ENCODE assay signal across 1 cellular context in genomic region chr1:31897534-31898100, GRCh38.
TF ChIP-seq lines count a peak whose summit lies in the region.

No MANE protein-coding gene starts in this region.

TF ChIP-seq in HEK293, 187 proteins besides CTCF, POLR2A, EP300 and RAD21 (continued from another document and continues in another):
- TF ChIP-seq TSHZ1 (tag by site-specific recombination; IDR thresholded peaks at IDR 0.05; ENCODE audit: borderline replicate concordance) (peak; percentile 69; the same call in 1 of the 2 replicates), BCL11B (tag by site-specific recombination; IDR thresholded peaks at IDR 0.05; ENCODE audit: low read depth) (no peak), KLF1 (tag by site-specific recombination; IDR thresholded peaks at IDR 0.05) (no peak), ZNF324 (tag by site-specific recombination; IDR thresholded peaks at IDR 0.05) (no peak), ZNF768 (tag by site-specific recombination; IDR thresholded peaks at IDR 0.05) (no peak), ZNF645 (tag by site-specific recombination; IDR thresholded peaks at IDR 0.05) (no peak), ZSCAN16 (tag by site-specific recombination; IDR thresholded peaks at IDR 0.05) (no peak), ZNF391 (tag by site-specific recombination; IDR thresholded peaks at IDR 0.05; ENCODE audit: borderline replicate concordance, low read depth) (no peak), ZSCAN30 (tag by site-specific recombination; IDR thresholded peaks at IDR 0.05) (peak; percentile 71), ZFP41 (tag by site-specific recombination; IDR thresholded peaks at IDR 0.05; ENCODE audit: borderline replicate concordance) (no peak), ATF2 (tag by site-specific recombination; IDR thresholded peaks at IDR 0.05; ENCODE audit: low read depth) (no peak), ZNF555 (tag by site-specific recombination; conservative IDR thresholded peaks at IDR 0.05) (no peak), ZNF777 (tag by site-specific recombination; IDR thresholded peaks at IDR 0.05; ENCODE audit: borderline replicate concordance) (no peak), ZNF18 (tag by site-specific recombination; IDR thresholded peaks at IDR 0.05) (no peak), SP7 (tag by site-specific recombination; IDR thresholded peaks at IDR 0.05) (peak; percentile 55; the same call in 1 of the 2 replicates), FEZF1 (tag by site-specific recombination; IDR thresholded peaks at IDR 0.05) (peak; percentile 80), ZNF394 (tag by site-specific recombination; IDR thresholded peaks at IDR 0.05; ENCODE audit: borderline replicate concordance) (no peak), ZNF629 (tag by site-specific recombination; IDR thresholded peaks at IDR 0.05) (peak; percentile 74), ZBTB17 (tag by site-specific recombination; IDR thresholded peaks at IDR 0.05) (peak; percentile 85), ZNF37A (tag by site-specific recombination; IDR thresholded peaks at IDR 0.05) (no peak), ZNF792 (tag by site-specific recombination; IDR thresholded peaks at IDR 0.05) (no peak), ZNF133 (tag by site-specific recombination; IDR thresholded peaks at IDR 0.05) (peak; percentile 92), PRDM10 (tag by site-specific recombination; IDR thresholded peaks at IDR 0.05) (no peak), ZNF132 (tag by site-specific recombination; IDR thresholded peaks at IDR 0.05; ENCODE audit: borderline replicate concordance) (no peak), ZNF416 (tag by site-specific recombination; IDR thresholded peaks at IDR 0.05) (no peak), ZNF580 (tag by site-specific recombination; IDR thresholded peaks at IDR 0.05) (no peak), ZBTB8A (tag by site-specific recombination; IDR thresholded peaks at IDR 0.05) (peak; percentile 60; the same call in 1 of the 2 replicates), ZBTB26 (tag by site-specific recombination; optimal IDR thresholded peaks at IDR 0.05) (no peak), ZNF747 (tag by site-specific recombination; IDR thresholded peaks at IDR 0.05) (no peak), ZNF423 (tag by site-specific recombination; IDR thresholded peaks at IDR 0.05) (peak; percentile 26; the same call in 1 of the 2 replicates), BCL11A (tag by site-specific recombination; IDR thresholded peaks at IDR 0.05; ENCODE audit: low read depth) (peak; percentile 36), ZNF341 (tag by site-specific recombination; IDR thresholded peaks at IDR 0.05; ENCODE audit: low read depth) (no peak), ZNF366 (tag by site-specific recombination; conservative IDR thresholded peaks at IDR 0.05) (peak; percentile 67), ZNF624 (tag by site-specific recombination; IDR thresholded peaks at IDR 0.05) (no peak)
- TF ChIP-seq, protein P1, sequence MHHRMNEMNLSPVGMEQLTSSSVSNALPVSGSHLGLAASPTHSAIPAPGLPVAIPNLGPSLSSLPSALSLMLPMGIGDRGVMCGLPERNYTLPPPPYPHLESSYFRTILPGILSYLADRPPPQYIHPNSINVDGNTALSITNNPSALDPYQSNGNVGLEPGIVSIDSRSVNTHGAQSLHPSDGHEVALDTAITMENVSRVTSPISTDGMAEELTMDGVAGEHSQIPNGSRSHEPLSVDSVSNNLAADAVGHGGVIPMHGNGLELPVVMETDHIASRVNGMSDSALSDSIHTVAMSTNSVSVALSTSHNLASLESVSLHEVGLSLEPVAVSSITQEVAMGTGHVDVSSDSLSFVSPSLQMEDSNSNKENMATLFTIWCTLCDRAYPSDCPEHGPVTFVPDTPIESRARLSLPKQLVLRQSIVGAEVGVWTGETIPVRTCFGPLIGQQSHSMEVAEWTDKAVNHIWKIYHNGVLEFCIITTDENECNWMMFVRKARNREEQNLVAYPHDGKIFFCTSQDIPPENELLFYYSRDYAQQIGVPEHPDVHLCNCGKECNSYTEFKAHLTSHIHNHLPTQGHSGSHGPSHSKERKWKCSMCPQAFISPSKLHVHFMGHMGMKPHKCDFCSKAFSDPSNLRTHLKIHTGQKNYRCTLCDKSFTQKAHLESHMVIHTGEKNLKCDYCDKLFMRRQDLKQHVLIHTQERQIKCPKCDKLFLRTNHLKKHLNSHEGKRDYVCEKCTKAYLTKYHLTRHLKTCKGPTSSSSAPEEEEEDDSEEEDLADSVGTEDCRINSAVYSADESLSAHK (tag by site-specific recombination; IDR thresholded peaks at IDR 0.05): 0 out of 2 replicates have a peak, but pooled peaks have one; percentile 51
- TF ChIP-seq, protein P2, sequence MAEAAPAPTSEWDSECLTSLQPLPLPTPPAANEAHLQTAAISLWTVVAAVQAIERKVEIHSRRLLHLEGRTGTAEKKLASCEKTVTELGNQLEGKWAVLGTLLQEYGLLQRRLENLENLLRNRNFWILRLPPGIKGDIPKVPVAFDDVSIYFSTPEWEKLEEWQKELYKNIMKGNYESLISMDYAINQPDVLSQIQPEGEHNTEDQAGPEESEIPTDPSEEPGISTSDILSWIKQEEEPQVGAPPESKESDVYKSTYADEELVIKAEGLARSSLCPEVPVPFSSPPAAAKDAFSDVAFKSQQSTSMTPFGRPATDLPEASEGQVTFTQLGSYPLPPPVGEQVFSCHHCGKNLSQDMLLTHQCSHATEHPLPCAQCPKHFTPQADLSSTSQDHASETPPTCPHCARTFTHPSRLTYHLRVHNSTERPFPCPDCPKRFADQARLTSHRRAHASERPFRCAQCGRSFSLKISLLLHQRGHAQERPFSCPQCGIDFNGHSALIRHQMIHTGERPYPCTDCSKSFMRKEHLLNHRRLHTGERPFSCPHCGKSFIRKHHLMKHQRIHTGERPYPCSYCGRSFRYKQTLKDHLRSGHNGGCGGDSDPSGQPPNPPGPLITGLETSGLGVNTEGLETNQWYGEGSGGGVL (tag by site-specific recombination; IDR thresholded peaks at IDR 0.05): no peak
